ENCODE assay signal across 8 cellular contexts in genomic region chr7:100875356-100875751, GRCh38.
DNase-seq lines count a peak whose midpoint lies in the region; ATAC-seq and TF ChIP-seq lines count a peak whose summit lies in the region.

No MANE protein-coding gene starts in this region.

- no peaks in the 10 kb centered on the region for H3K27me3 ChIP-seq in endocrine pancreas (ENCODE audit: control insufficient read depth, insufficient read depth, low read length)
- no peaks in the 10 kb centered on the region for H3K27me3 ChIP-seq in muscle layer of duodenum (ENCODE audit: low read depth, low read length)

- peak overlapping the region; percentile 96 for H3K27ac ChIP-seq in muscle layer of duodenum (ENCODE audit: low read length)

- ATAC-seq in HG03025 (IDR thresholded peaks at IDR 0.05; ENCODE audit: low FRiP score, unreplicated experiment) (peak; percentile 31), SK-N-SH treated with all-trans-retinoic acid at 6 μM for 48 hours (peak; percentile 49), HG03469 (IDR thresholded peaks at IDR 0.05; ENCODE audit: unreplicated experiment) (no peak)

- no peaks in the 10 kb centered on the region for H3K36me3 ChIP-seq in endocrine pancreas (ENCODE audit: control insufficient read depth, insufficient read depth, low read length)
- H3K36me3 ChIP-seq in muscle layer of duodenum (ENCODE audit: control insufficient read depth in 1 of 2, insufficient read depth in 2 of 2, low read length in 2 of 2) = peaks cover 9 to 31% of the 10 kb centered on the region in 2 donors

- peak overlapping the region; percentile 95 for H3K9ac ChIP-seq in endocrine pancreas (ENCODE audit: control insufficient read depth, insufficient read depth, low read length)

- DNase-seq in stimulated activated CD4-positive, alpha-beta T cell treated with anti-CD3 and anti-CD28 coated beads, Interleukin-1b, Interleukin-23, amount 100 ng/mL, for 48 hours = peak; percentile 58
- no peak for DNase-seq in stimulated activated CD4-positive, alpha-beta T cell treated with anti-CD3 and anti-CD28 coated beads, Interleukin-4, amount 100 ng/mL, for 1 hour
- no peak for DNase-seq in pons (ENCODE audit: low spot score)

- H3K4me3 ChIP-seq in endocrine pancreas (ENCODE audit: control insufficient read depth, insufficient read depth, low read length) = peak overlapping the region; percentile 88
- H3K4me3 ChIP-seq in muscle layer of duodenum (ENCODE audit: low read depth in 1 of 2, low read length in 2 of 2) = peak overlapping the region; percentile 72 to 94

- H3K9me3 ChIP-seq in endocrine pancreas (ENCODE audit: control insufficient read depth, low read length) (no peaks in the 10 kb centered on the region), muscle layer of duodenum (ENCODE audit: control insufficient read depth in 1 of 2, low read length in 2 of 2) (no peaks in the 10 kb centered on the region)

- no peaks in the 10 kb centered on the region for H3K4me1 ChIP-seq in endocrine pancreas (ENCODE audit: control insufficient read depth, insufficient read depth, low read length)
- peaks cover 7 to 41% of the 10 kb centered on the region in 2 donors for H3K4me1 ChIP-seq in muscle layer of duodenum (ENCODE audit: control insufficient read depth in 1 of 2, insufficient read depth in 2 of 2, low read length in 2 of 2)

TF ChIP-seq in SK-N-SH treated with all-trans-retinoic acid at 6 μM for 48 hours, 23 proteins besides CTCF, POLR2A, EP300 and RAD21:
- TF ChIP-seq ZFP3 (CRISPR knock-in tag; IDR thresholded peaks at IDR 0.05) (no peak), GLIS3 (CRISPR knock-in tag; IDR thresholded peaks at IDR 0.05) (0 out of 2 replicates have a peak, but pooled peaks have one; percentile 4), PPARA (CRISPR knock-in tag; IDR thresholded peaks at IDR 0.05; ENCODE audit: borderline replicate concordance) (no peak), POU6F1 (CRISPR knock-in tag; IDR thresholded peaks at IDR 0.05; ENCODE audit: borderline replicate concordance, low read depth) (no peak)
